ENCODE assay signal across 9 cellular contexts in genomic region chr13:106373989-106374572, GRCh38.
DNase-seq lines count a peak whose midpoint lies in the region; ATAC-seq, FAIRE-seq and TF ChIP-seq lines count a peak whose summit lies in the region.
"Had no signal": no experiment of that assay in that cellular context is flagged by ENCODE, and none has a peak within 500 bp of the region (broad histone marks: within the 10 kb centered on the region; RNA-seq: fewer than 3 reads in every experiment).

No MANE protein-coding gene starts in this region.

- TF ChIP-seq POLR2A in suprapubic skin (IDR thresholded peaks at IDR 0.05), result no peak

- 49% methylated on average over 4 of the region's 4 CpGs for WGBS in suprapubic skin

- DNase-seq in stimulated activated CD4-positive, alpha-beta T cell treated with anti-CD3 and anti-CD28 coated beads, Interleukin-15, amount 100 ng/mL, for 24 hours, result peak; percentile 10
- no peak for DNase-seq in stimulated activated CD4-positive, alpha-beta T cell treated with anti-CD3 and anti-CD28 coated beads, Interleukin-4, amount 100 ng/mL, for 4 hours
- DNase-seq in cardiac fibroblast (ENCODE audit: low read depth in 2 of 2) (peak; percentile 64 to 65), urothelium cell line (ENCODE audit: low spot score) (peak; percentile 11), SKM-1 treated with dmso at 0.1 percent for 144 hours (lab: John Stamatoyannopoulos, UW; ENCODE audit: unreplicated experiment) (no peak), suprapubic skin (ENCODE audit: low spot score in 2 of 2) (no peak)
- no peak for DNase-seq in stimulated activated CD4-positive, alpha-beta T cell treated with anti-CD3 and anti-CD28 coated beads, Interleukin-12 subunit alpha, Interleukin-12 subunit beta, amount 100 ng/mL, for 4 hours

- TF ChIP-seq EP300 in suprapubic skin (IDR thresholded peaks at IDR 0.05), result no peak

- no peak for TF ChIP-seq CTCF in cardiac fibroblast (IDR thresholded peaks at IDR 0.05; ENCODE audit: low read depth, low read length)
- no peak for TF ChIP-seq CTCF in suprapubic skin (IDR thresholded peaks at IDR 0.05)

- peak; percentile 91 for ATAC-seq in HG03045 (IDR thresholded peaks at IDR 0.05; ENCODE audit: unreplicated experiment)

- H3K4me1 ChIP-seq in suprapubic skin, result peaks cover 3% of the 10 kb centered on the region

- no peaks in the 10 kb centered on the region for H3K27me3 ChIP-seq in suprapubic skin

- no peaks in the 10 kb centered on the region for H3K9me3 ChIP-seq in suprapubic skin

- no peak for FAIRE-seq in urothelium cell line (lab: Jason Lieb, UNC)
- FAIRE-seq: G401.6 had no signal

- H3K27ac ChIP-seq in suprapubic skin, result no peak overlapping the region

- H3K4me3 ChIP-seq in cardiac fibroblast (replicated peaks in 1 of 2; ENCODE audit: low read depth in 2 of 2, low read length in 2 of 2) (no peak overlapping the region), suprapubic skin (no peak overlapping the region)

- H3K36me3 ChIP-seq in suprapubic skin, result no peaks in the 10 kb centered on the region

Comparison
In these comparisons a context has a peak if more than half of its experiments do, and no peak if none do; other contexts are left out.
1. DNase-seq: peak in stimulated activated CD4-positive, alpha-beta T cell treated with anti-CD3 and anti-CD28 coated beads, Interleukin-15, amount 100 ng/mL, for 24 hours (single experiment), cardiac fibroblast (2 of 2) and urothelium cell line (single experiment); none in stimulated activated CD4-positive, alpha-beta T cell treated with anti-CD3 and anti-CD28 coated beads, Interleukin-4, amount 100 ng/mL, for 4 hours (0 of 2), SKM-1 treated with dmso at 0.1 percent for 144 hours (single experiment), suprapubic skin (0 of 2) and stimulated activated CD4-positive, alpha-beta T cell treated with anti-CD3 and anti-CD28 coated beads, Interleukin-12 subunit alpha, Interleukin-12 subunit beta, amount 100 ng/mL, for 4 hours (single experiment).